Comparison of ENCODE assay signal across 8 cellular contexts in genomic region chr17:38557395-38557794, GRCh38. TPM values are rescaled to one million over a fixed set of nuclear protein-coding genes. Genes with fewer than 3 reads are reported as not detected.
A peak's percentile ranks its signal among the peaks of the same experiment; 100 is the strongest.
DNase-seq lines count a peak whose midpoint lies in the region; ATAC-seq and TF ChIP-seq lines count a peak whose summit lies in the region.

No MANE protein-coding gene starts in this region.

- H3K36me3 ChIP-seq in right lobe of liver: no peaks in the 10 kb centered on the region

- no peak for ATAC-seq in right lobe of liver
- ATAC-seq in GM19397 (IDR thresholded peaks at IDR 0.05; ENCODE audit: unreplicated experiment): no peak

- H3K4me3 Mint-ChIP-seq in activated CD4-positive, alpha-beta T cell treated with anti-CD3 and anti-CD28 coated beads, Interleukin-2, amount 10 ng/mL, durations not matched to agents 24 days and 14 days: peak overlapping the region; percentile 90

- no peak for TF ChIP-seq POLR2A in right lobe of liver (IDR thresholded peaks at IDR 0.05)

- peaks cover 47% of the 10 kb centered on the region for H3K27me3 Mint-ChIP-seq in activated CD4-positive, alpha-beta T cell treated with anti-CD3 and anti-CD28 coated beads, Interleukin-2, amount 10 ng/mL, durations not matched to agents 24 days and 14 days

- 38% methylated on average over 5 of the region's 6 CpGs for WGBS in right lobe of liver (ENCODE audit: insufficient coverage, low coverage, low lambda C conversion rate, missing lambda C conversion rate)

- peaks cover 0 to 31% (median 13%) of the 10 kb centered on the region in 4 donors for H3K4me1 ChIP-seq in right lobe of liver

- no peak for TF ChIP-seq CTCF in right lobe of liver (IDR thresholded peaks at IDR 0.05)

- peaks cover 23% of the 10 kb centered on the region for H3K4me1 Mint-ChIP-seq in activated CD4-positive, alpha-beta T cell treated with anti-CD3 and anti-CD28 coated beads, Interleukin-2, amount 10 ng/mL, durations not matched to agents 24 days and 14 days

- intact Hi-C loops in activated CD4-positive, alpha-beta T cell treated with anti-CD3 and anti-CD28 coated beads, Interleukin-2, amount 10 ng/mL, durations not matched to agents 24 days and 14 days (cut with micrococcal nuclease): loop anchor here (10.0 kb wide), 1 partner anchor 177 kb away; the partner anchor contains the start of gene CISD3
- intact Hi-C loops in right lobe of liver (cut with DNase I): no loop called here

- H3K27ac ChIP-seq in angular gyrus (ENCODE audit: low read depth, low read length): peak overlapping the region; percentile 68
- peak overlapping the region; percentile 46 to 82 (median 63) for H3K27ac ChIP-seq in right lobe of liver
- H3K27ac ChIP-seq in temporal lobe (ENCODE audit: low read depth, low read length): peak overlapping the region; percentile 58

- DNase-seq in activated CD4-positive, alpha-beta T cell treated with anti-CD3 and anti-CD28 coated beads, Interleukin-2, amount 10 ng/mL, durations not matched to agents 24 days and 14 days: no peak
- no peak for DNase-seq in activated CD4-positive, alpha-beta T cell treated with anti-CD3 and anti-CD28 coated beads for 1 hour
- DNase-seq in right lobe of liver (no peak), COLO829 (ENCODE audit: low spot score) (no peak)
- DNase-seq in effector CD4-positive, alpha-beta T cell: no peak

- H3K36me3 Mint-ChIP-seq in activated CD4-positive, alpha-beta T cell treated with anti-CD3 and anti-CD28 coated beads, Interleukin-2, amount 10 ng/mL, durations not matched to agents 24 days and 14 days (ENCODE audit: low read depth): no peaks in the 10 kb centered on the region

- H3K9me3 Mint-ChIP-seq in activated CD4-positive, alpha-beta T cell treated with anti-CD3 and anti-CD28 coated beads, Interleukin-2, amount 10 ng/mL, durations not matched to agents 24 days and 14 days: no peaks in the 10 kb centered on the region

- no peaks in the 10 kb centered on the region for H3K27me3 ChIP-seq in right lobe of liver

- H3K4me3 ChIP-seq in right lobe of liver: peak overlapping the region in 2 of 3 donors; percentile 6 to 43

- H3K27ac Mint-ChIP-seq in activated CD4-positive, alpha-beta T cell treated with anti-CD3 and anti-CD28 coated beads, Interleukin-2, amount 10 ng/mL, durations not matched to agents 24 days and 14 days: peak overlapping the region; percentile 29

- no peaks in the 10 kb centered on the region for H3K9me3 ChIP-seq in right lobe of liver

RNA-seq across cellular contexts. Expression of gene SRCIN1, which starts 48.4 kb away (rescaled TPM):
- total RNA-seq in activated CD4-positive, alpha-beta T cell treated with anti-CD3 and anti-CD28 coated beads, Interleukin-2, amount 10 ng/mL, durations not matched to agents 24 days and 14 days: 0.21 and 0.26 TPM in 2 replicates
- total RNA-seq in right lobe of liver: 10 to 100 TPM in 4 of 6 experiments, 1 to 10 TPM in 2; 5.6 to 17.6 (median 11.5) TPM
- 29.0 TPM for total RNA-seq in temporal lobe
